In the genomic region with DNA sequence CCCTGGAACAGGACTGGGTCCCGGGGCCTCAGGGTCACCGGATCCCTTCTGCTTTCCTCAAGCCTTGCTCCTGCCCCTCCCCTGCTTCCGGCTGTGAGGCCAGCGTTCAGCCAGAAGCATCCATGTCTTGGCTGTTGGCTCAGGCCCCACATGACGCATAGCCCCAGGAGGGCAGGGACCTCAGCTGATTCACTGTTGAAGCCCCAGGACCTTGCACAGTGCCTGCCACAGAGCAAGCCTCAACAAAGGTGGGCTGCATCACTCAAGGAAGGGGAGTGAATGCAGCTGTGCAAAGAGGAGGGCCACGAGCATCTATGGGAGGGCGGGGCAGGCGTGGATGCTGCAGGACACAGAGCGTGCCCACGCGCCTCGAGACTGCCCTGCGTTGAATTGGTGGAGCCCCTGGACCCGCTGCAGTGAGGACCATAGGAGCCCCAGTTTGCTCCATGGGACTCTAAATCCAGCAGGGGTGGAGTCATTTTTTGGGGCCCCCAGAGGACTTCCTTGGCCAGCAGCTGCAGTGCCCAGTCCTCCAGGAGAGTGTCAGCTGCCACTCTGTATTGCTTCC, we compare ENCODE assay signal across 9 cellular contexts. TPM values are rescaled to one million over a fixed set of nuclear protein-coding genes. Genes with fewer than 3 reads are reported as not detected.
DNase-seq lines count a peak whose midpoint lies in the region; ATAC-seq, FAIRE-seq and TF ChIP-seq lines count a peak whose summit lies in the region.
"Had no signal": no experiment of that assay in that cellular context is flagged by ENCODE, and none has a peak within 500 bp of the region (broad histone marks: within the 10 kb centered on the region; RNA-seq: fewer than 3 reads in every experiment).

No MANE protein-coding gene starts in this region.

- peaks cover 29% of the 10 kb centered on the region for H3K4me1 Mint-ChIP-seq in astrocyte (ENCODE audit: low read depth, unreplicated experiment)

- peak; percentile 82 to 88 for ATAC-seq in A549
- peak; percentile 78 for ATAC-seq in HCT116
- no peak for ATAC-seq in GM21717 (IDR thresholded peaks at IDR 0.05; ENCODE audit: unreplicated experiment)
- ATAC-seq in GM21447 (IDR thresholded peaks at IDR 0.05; ENCODE audit: unreplicated experiment) = no peak
- ATAC-seq in HG03442 (IDR thresholded peaks at IDR 0.05; ENCODE audit: unreplicated experiment) = no peak

- CTCF ChIA-PET in A549 (lab: Yijun Ruan, JAX) (interaction anchor here (0.6 to 9.1 kb wide), 28 partner anchors 10 to 285 kb away, joined by 3 to 473 read pairs (median 6); partner anchors contain the start of genes DLX3, ITGA3 and PDK2), HCT116 (lab: Charles Lee) (interaction anchor here (0.7 to 4.2 kb wide), 15 partner anchors 8 to 470 kb away, joined by 3 to 42 read pairs (median 7); partner anchors contain the start of genes ITGA3, PDK2 and TMEM92)

- H3K4me3 ChIP-seq in A549 (peak overlapping the region; percentile 46), HCT116 (replicated peaks in 1 of 2; ENCODE audit: low read depth in 1 of 2, low read length in 2 of 2) (peak overlapping the region; percentile 52 to 55), astrocyte (ENCODE audit: insufficient read depth, low read depth, low read length) (peak overlapping the region; percentile 38), thyroid gland (replicated peaks in 1 of 3) (no peak overlapping the region)

- POLR2A ChIA-PET in A549 (lab: Yijun Ruan, JAX) = interaction anchor here (0.6 to 4.9 kb wide), 13 partner anchors 8 to 771 kb away, joined by 3 to 140 read pairs (median 6); partner anchors contain the start of genes ITGA3 and KAT7
- POLR2A ChIA-PET in HCT116 (lab: Charles Lee) = interaction anchor here (0.6 to 7.2 kb wide), 7 partner anchors 8 to 67 kb away, joined by 3 to 99 read pairs (median 4); partner anchors contain the start of genes ITGA3 and PDK2

- peak in 1 of 2 experiments; percentile 31; a peak in 3 of 5 replicates for TF ChIP-seq RAD21 in A549 (conservative IDR thresholded peaks at IDR 0.05 in 1 of 2, IDR thresholded peaks at IDR 0.05 in 1 of 2)
- TF ChIP-seq RAD21 in HCT116 (IDR thresholded peaks at IDR 0.05; ENCODE audit: low read depth) = peak; percentile 39; the same call in 1 of the 2 replicates

- H3K27me3 ChIP-seq in HCT116 (ENCODE audit: insufficient read depth, low read length) (no peaks in the 10 kb centered on the region), astrocyte (ENCODE audit: insufficient read depth, low read length) (no peaks in the 10 kb centered on the region), thyroid gland (no peaks in the 10 kb centered on the region)

- no TSS peak for BruUV-seq in HCT116 (replicated peaks; lab: Mats Ljungman, UMichigan)

- TF ChIP-seq CTCF in A549 (IDR thresholded peaks at IDR 0.05) = no peak
- TF ChIP-seq CTCF in HCT116 (IDR thresholded peaks at IDR 0.05 in 2 of 3, conservative IDR thresholded peaks at IDR 0.05 in 1 of 3; ENCODE audit: borderline replicate concordance in 1 of 3, insufficient read depth in 1 of 3, low read depth in 2 of 3, low read length in 2 of 3) = no peak
- TF ChIP-seq CTCF in astrocyte (IDR thresholded peaks at IDR 0.05; ENCODE audit: insufficient read depth, low read depth, low read length) = no peak
- no peak for TF ChIP-seq CTCF in thyroid gland (IDR thresholded peaks at IDR 0.05)

- TF ChIP-seq POLR2A in A549 (IDR thresholded peaks at IDR 0.05; ENCODE audit: low read length) (peak; percentile 37), HCT116 (IDR thresholded peaks at IDR 0.05; ENCODE audit: borderline replicate concordance, extremely low read depth, insufficient read depth, insufficient read length) (no peak), thyroid gland (IDR thresholded peaks at IDR 0.05) (no peak)

- H3K27ac ChIP-seq in A549 = peak overlapping the region; percentile 94 to 99
- H3K27ac ChIP-seq in HCT116 (ENCODE audit: low read depth, low read length) = peak overlapping the region; percentile 93
- peak overlapping the region; percentile 80 for H3K27ac ChIP-seq in astrocyte (ENCODE audit: low read depth, low read length)
- H3K27ac ChIP-seq in thyroid gland = peak overlapping the region in 2 of 3 donors; percentile 59 to 84

- H3K9ac ChIP-seq in HCT116 (ENCODE audit: low read length) (peak overlapping the region; percentile 54), astrocyte (ENCODE audit: low read length) (peak overlapping the region; percentile 68)

- no peaks in the 10 kb centered on the region for H3K27me3 Mint-ChIP-seq in astrocyte (ENCODE audit: low read depth, unreplicated experiment)

- no peaks in the 10 kb centered on the region for H3K9me3 ChIP-seq in A549
- H3K9me3 ChIP-seq in HCT116 (ENCODE audit: control insufficient read depth in 1 of 2, insufficient read depth in 1 of 2, low read depth in 1 of 2, low read length in 2 of 2) = peaks cover 0 to 16% of the 10 kb centered on the region in 2 experiments; a peak in 2 of 4 replicates
- peaks cover 5% of the 10 kb centered on the region for H3K9me3 ChIP-seq in astrocyte (ENCODE audit: insufficient read depth, low read depth, low read length)
- H3K9me3 ChIP-seq in thyroid gland = no peaks in the 10 kb centered on the region

- H4K20me1 ChIP-seq in HCT116 (ENCODE audit: insufficient read depth) = no peaks in the 10 kb centered on the region
- no peaks in the 10 kb centered on the region for H4K20me1 ChIP-seq in astrocyte (ENCODE audit: insufficient read depth, low read length)

- peak in 1 of 2 experiments; percentile 16; a peak in 1 of 5 replicates for TF ChIP-seq EP300 in A549 (IDR thresholded peaks at IDR 0.05)

- peak overlapping the region; percentile 74 for H3K4me3 Mint-ChIP-seq in astrocyte (ENCODE audit: unreplicated experiment)

- H3K4me2 ChIP-seq in A549 (peak overlapping the region; percentile 89), HCT116 (ENCODE audit: low read length) (peak overlapping the region; percentile 84), astrocyte (ENCODE audit: low read length) (peak overlapping the region; percentile 84)

- H3K4me1 ChIP-seq in A549 = peaks cover 42% of the 10 kb centered on the region
- peaks cover 28 to 44% of the 10 kb centered on the region in 2 experiments for H3K4me1 ChIP-seq in HCT116 (ENCODE audit: control insufficient read depth in 1 of 2, insufficient read depth in 2 of 2, low read length in 2 of 2)
- peaks cover 25% of the 10 kb centered on the region for H3K4me1 ChIP-seq in astrocyte (ENCODE audit: insufficient read depth, low read length)
- peaks cover 28 to 35% of the 10 kb centered on the region in 2 donors for H3K4me1 ChIP-seq in thyroid gland

- H3K79me2 ChIP-seq in HCT116 (ENCODE audit: insufficient read depth, low read length) (no peaks in the 10 kb centered on the region), astrocyte (ENCODE audit: insufficient read depth, low read length) (no peaks in the 10 kb centered on the region)

- FAIRE-seq in A549 (lab: Jason Lieb, UNC) (peak; percentile 99), astrocyte (lab: Jason Lieb, UNC) (peak; percentile 47)
- FAIRE-seq: colon had no signal

- H3K36me3 ChIP-seq in HCT116 (ENCODE audit: control insufficient read depth in 1 of 2, insufficient read depth in 2 of 2, low read length in 2 of 2) = no peaks in the 10 kb centered on the region
- no peaks in the 10 kb centered on the region for H3K36me3 ChIP-seq in astrocyte (ENCODE audit: insufficient read depth, low read length)
- no peaks in the 10 kb centered on the region for H3K36me3 ChIP-seq in thyroid gland

- no peaks in the 10 kb centered on the region for H3K36me3 Mint-ChIP-seq in astrocyte (ENCODE audit: low read depth, unreplicated experiment)

- DNase-seq in A549 (ENCODE audit: low read depth in 1 of 2, low spot score in 1 of 2) (peak; percentile 94 to 98), HCT116 (ENCODE audit: low read depth, low spot score) (peak; percentile 84), astrocyte (ENCODE audit: low read depth) (peak; percentile 92), kidney tubule cell (ENCODE audit: low spot score) (peak; percentile 99), thyroid gland (peak; percentile 37 to 63)

- RAD21 ChIA-PET in HCT116 (lab: Charles Lee; ENCODE audit: low non-redundant PET in 1 of 2, low total read pairs in 2 of 2, uncharacterized antibody in 2 of 2, unreplicated experiment in 2 of 2) = interaction anchor here (0.6 to 3.3 kb wide), 11 partner anchors 28 to 66 kb away, joined by 3 to 15 read pairs (median 5); partner anchors contain the start of gene ITGA3 (in 2 of the 2)

- WGBS in A549 (ENCODE audit: missing lambda C conversion rate) = 9% methylated on average over 12 of the region's 14 CpGs
- 18 to 70% methylated on average over 6 to 12 of the region's 14 CpGs for WGBS in thyroid gland, 2 donors

- H2AFZ ChIP-seq in HCT116 (ENCODE audit: low read depth, low read length, poor library complexity, severe bottlenecking) = no peak overlapping the region
- H2AFZ ChIP-seq in astrocyte (ENCODE audit: low read depth, low read length) = peak overlapping the region; percentile 66

- intact Hi-C loops in HCT116 (cut with micrococcal nuclease) = loop anchor here (1.0 to 2.0 kb wide), 3 partner anchors 28 to 60 kb away; no protein-coding TSS in a partner anchor
- intact Hi-C loops in thyroid gland (cut with DNase I) = loop anchor here (2.0 kb wide), 1 partner anchor 61 kb away; no protein-coding TSS in a partner anchor

- H3K9me2 ChIP-seq in HCT116 (ENCODE audit: insufficient read depth) = no peaks in the 10 kb centered on the region

- H3K27ac Mint-ChIP-seq in astrocyte (ENCODE audit: unreplicated experiment) = peak overlapping the region; percentile 94

- no peaks in the 10 kb centered on the region for H3K9me3 Mint-ChIP-seq in astrocyte (ENCODE audit: unreplicated experiment)

RNA-seq across cellular contexts. Expression of gene ITGA3, which starts 28.2 kb away (rescaled TPM):
- polyA plus RNA-seq in A549 (2011; rRNA removed) = 141 and 181 TPM in 2 replicates
- polyA plus RNA-seq in A549 (2012; cell fraction: cytosol; rRNA removed) = 182 and 240 TPM in 2 replicates
- polyA plus RNA-seq in A549 (2012; cell fraction: nucleus; rRNA removed) = 975 and 1,352 TPM in 2 replicates
- 248 to 268 TPM (median 256 TPM) in 3 replicates for polyA plus RNA-seq in A549 (2017; fragmentation: RNase III; extraction: RNeasy Plus Mini Kit Qiagen cat#74134 plus additional on column Dnase treatment)
- polyA minus RNA-seq in A549 (2011; rRNA and poly(A)+ RNA removed) = 337 and 368 TPM in 2 replicates
- 392 TPM for total RNA-seq in HCT116 (2021; ENCODE audit: unreplicated experiment)
- polyA plus RNA-seq in HCT116 (2012) = 522 and 560 TPM in 2 replicates
- 319 and 373 TPM in 2 replicates for total RNA-seq in astrocyte
- 100 to 1,000 TPM; 145 to 246 (median 172) TPM for total RNA-seq in thyroid gland

RNA-seq across cellular contexts. Expression of gene DLX3, which starts 32.7 kb away (rescaled TPM):
- polyA plus RNA-seq in A549 (2011; rRNA removed) (0.04 TPM in 1 of 2 replicates, not detected in the other), A549 (2017; fragmentation: RNase III; extraction: RNeasy Plus Mini Kit Qiagen cat#74134 plus additional on column Dnase treatment) (0.04 to 0.24 TPM (median 0.17 TPM) in 3 replicates)
- polyA plus RNA-seq in A549 (2012; cell fraction: cytosol; rRNA removed) = 0.08 and 0.12 TPM in 2 replicates
- polyA plus RNA-seq in A549 (2012; cell fraction: nucleus; rRNA removed) = 0.04 and 0.13 TPM in 2 replicates
- not detected in 2 replicates for polyA minus RNA-seq in A549 (2011; rRNA and poly(A)+ RNA removed)
- total RNA-seq in HCT116 (2021; ENCODE audit: unreplicated experiment) (not detected), astrocyte (1.00 and 1.2 TPM in 2 replicates), thyroid gland (1 to 10 TPM; 1.8 to 2.4 (median 2.1) TPM)
- 0.04 TPM in 1 of 2 replicates, not detected in the other for polyA plus RNA-seq in HCT116 (2012)

RNA-seq across cellular contexts. Expression of gene DLX4, which starts 58.7 kb away (rescaled TPM):
- polyA plus RNA-seq in A549 (2011; rRNA removed) = 2.9 and 3.8 TPM in 2 replicates
- polyA plus RNA-seq in A549 (2012; cell fraction: cytosol; rRNA removed) = 2.4 and 3.8 TPM in 2 replicates
- polyA plus RNA-seq in A549 (2012; cell fraction: nucleus; rRNA removed) = 10.0 and 12.6 TPM in 2 replicates
- polyA plus RNA-seq in A549 (2017; fragmentation: RNase III; extraction: RNeasy Plus Mini Kit Qiagen cat#74134 plus additional on column Dnase treatment) = 2.8 to 4.1 TPM (median 3.8 TPM) in 3 replicates
- polyA minus RNA-seq in A549 (2011; rRNA and poly(A)+ RNA removed) = 1.2 and 2.3 TPM in 2 replicates
- 14.0 TPM for total RNA-seq in HCT116 (2021; ENCODE audit: unreplicated experiment)
- 11.5 and 12.4 TPM in 2 replicates for polyA plus RNA-seq in HCT116 (2012)
- not detected in 2 replicates for total RNA-seq in astrocyte
- 1 to 10 TPM in 1 of 4 donors, under 1 TPM in 1, not detected in 2; 0.56 to 1.2 TPM for total RNA-seq in thyroid gland

Comparison
In these comparisons a context has a peak if more than half of its experiments do, and no peak if none do; other contexts are left out.
1. ATAC-seq: peak in A549 (2 of 2) and HCT116 (single experiment); none in GM21717 (single experiment), GM21447 (single experiment) and HG03442 (single experiment).
2. H3K4me3 ChIP-seq: peak in A549 (single experiment), HCT116 (2 of 2) and astrocyte (single experiment); none in thyroid gland (0 of 3).
3. Of the 6 proteins assayed by ChIP-seq in both A549 and HCT116: peak only in A549: POLR2A; only in HCT116: none; in both: MAX; in neither: 3; mixed calls (peak in some experiments, not most) for 1.
4. Peak in every context shown above with its lines, with median percentiles within 50 percentile points of each other: DNase-seq, H3K27ac ChIP-seq and H3K4me2 ChIP-seq.